20 cellular contexts compared by ENCODE assay signal in genomic region chr14:50410921-50411320, GRCh38. TPM values are rescaled to one million over a fixed set of nuclear protein-coding genes. Genes with fewer than 3 reads are reported as not detected.
DNase-seq lines count a peak whose midpoint lies in the region; ATAC-seq lines count a peak whose summit lies in the region.
"Had no signal": no experiment of that assay in that cellular context is flagged by ENCODE, and none has a peak within 500 bp of the region (broad histone marks: within the 10 kb centered on the region; RNA-seq: fewer than 3 reads in every experiment).

No MANE protein-coding gene starts in this region.

- H3K9me3 Mint-ChIP-seq in activated naive CD4-positive, alpha-beta T cell treated with anti-CD3 and anti-CD28 coated beads, Interleukin-2, amount 50 U/mL, for 72 hours, result peaks cover 18 to 22% of the 10 kb centered on the region in 2 donors

- H3K36me3 Mint-ChIP-seq in activated naive CD4-positive, alpha-beta T cell treated with anti-CD3 and anti-CD28 coated beads, Interleukin-2, amount 50 U/mL, for 72 hours, result peaks cover 4 to 27% of the 10 kb centered on the region in 2 donors

- DNase-seq in EH (ENCODE audit: low read depth) (peak; percentile 89), NCI-H226 (peak; percentile 67), dedifferentiated amniotic fluid mesenchymal stem cell (ENCODE audit: extremely low spot score) (peak; percentile 39), renal cortical epithelial cell (ENCODE audit: low read depth) (peak; percentile 95), iPS-NIHi7 (ENCODE audit: extremely low spot score) (no peak), germinal center (ENCODE audit: low spot score) (no peak)
- no peak for DNase-seq in activated naive CD4-positive, alpha-beta T cell treated with anti-CD3 and anti-CD28 coated beads, Interleukin-2, amount 50 U/mL, for 72 hours (ENCODE audit: low spot score in 2 of 2)
- no peak for DNase-seq in activated CD4-positive, alpha-beta T cell treated with anti-CD3 and anti-CD28 coated beads for 4 hours
- DNase-seq: activated CD4-positive, alpha-beta T cell treated with anti-CD3 and anti-CD28 coated beads, Interleukin-2, amount 50 U/mL, for 4 hours; activated T-cell treated with anti-CD3 and anti-CD28 coated beads, Interleukin-2, amount 50 U/mL, for 1 hour; C1 segment of cervical spinal cord; H9; Karpas-422; NCI-H146; NCI-H82; sigmoid colon; stimulated activated CD4-positive, alpha-beta T cell treated with anti-CD3 and anti-CD28 coated beads, Interleukin-4, amount 100 ng/mL, for 1 hour; substantia nigra had no signal

- H3K27ac Mint-ChIP-seq in activated naive CD4-positive, alpha-beta T cell treated with anti-CD3 and anti-CD28 coated beads, Interleukin-2, amount 50 U/mL, for 72 hours, result no peak overlapping the region
- H3K27ac Mint-ChIP-seq: activated naive CD4-positive, alpha-beta T cell treated with anti-CD3 and anti-CD28 coated beads, Interleukin-2, amount 50 U/mL, for 24 hours; H9 had no signal

- ATAC-seq in activated naive CD4-positive, alpha-beta T cell treated with anti-CD3 and anti-CD28 coated beads, Interleukin-2, amount 50 U/mL, for 72 hours, result no peak
- ATAC-seq: Panc1 had no signal

RNA-seq across cellular contexts. Expression of gene CDKL1, which starts 14.2 kb away (rescaled TPM):
- total RNA-seq in renal cortical epithelial cell, result 24.5 and 40.3 TPM in 2 replicates
- total RNA-seq in activated naive CD4-positive, alpha-beta T cell treated with anti-CD3 and anti-CD28 coated beads, Interleukin-2, amount 50 U/mL, for 72 hours, result 1 to 10 TPM; 4.3 to 6.1 TPM

Comparison
In these comparisons a context has a peak if more than half of its experiments do, and no peak if none do; other contexts are left out.
1. DNase-seq: peak in EH (single experiment), NCI-H226 (single experiment), dedifferentiated amniotic fluid mesenchymal stem cell (single experiment) and renal cortical epithelial cell (single experiment); none in activated naive CD4-positive, alpha-beta T cell treated with anti-CD3 and anti-CD28 coated beads, Interleukin-2, amount 50 U/mL, for 72 hours (0 of 2), iPS-NIHi7 (single experiment), germinal center (single experiment) and activated CD4-positive, alpha-beta T cell treated with anti-CD3 and anti-CD28 coated beads for 4 hours (0 of 2).